22 cellular contexts compared by ENCODE assay signal in the genomic region with DNA sequence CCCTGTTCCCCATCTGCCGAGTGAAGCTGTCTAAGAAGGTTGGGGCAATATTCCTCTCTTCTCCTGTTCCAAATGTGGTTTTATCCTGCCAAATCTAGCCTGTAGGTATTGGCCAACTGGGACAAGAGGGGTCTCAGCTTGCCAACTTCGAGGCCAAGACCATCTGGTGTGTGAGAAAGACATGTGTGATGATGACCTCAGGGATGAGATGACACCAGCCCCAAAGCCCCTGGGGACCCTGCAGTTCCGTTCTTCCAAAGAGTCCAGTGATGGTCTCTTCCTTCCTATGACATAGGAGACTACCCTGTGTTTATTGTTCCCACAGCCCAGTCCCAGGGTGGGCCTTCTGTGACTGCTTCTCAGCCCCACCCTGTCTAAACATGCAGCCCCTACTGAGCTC. TPM values are rescaled to one million over a fixed set of nuclear protein-coding genes. Genes with fewer than 3 reads are reported as not detected.
"Had no signal": no experiment of that assay in that cellular context is flagged by ENCODE, and none has a peak within 500 bp of the region (broad histone marks: within the 10 kb centered on the region; RNA-seq: fewer than 3 reads in every experiment).

No MANE protein-coding gene starts in this region.

- ATAC-seq: activated CD4-positive, alpha-beta T cell treated with anti-CD3 and anti-CD28 coated beads for 36 hours; effector memory CD8-positive, alpha-beta T cell; left lung; lower lobe of right lung; natural killer cell had no signal

- H3K27me3 ChIP-seq: left lung, testis, transverse colon had no signal

- H3K36me3 ChIP-seq: left lung, lower lobe of right lung, transverse colon had no signal

- H3K4me3 ChIP-seq: left lung, lower lobe of right lung, testis, transverse colon had no signal

- DNase-seq: activated CD4-positive, alpha-beta T cell treated with anti-CD3 and anti-CD28 coated beads for 36 hours; activated CD4-positive, alpha-beta T cell treated with anti-CD3 and anti-CD28 coated beads, Interleukin-2, amount 50 U/mL, for 48 hours; activated CD4-positive, CD25-positive, alpha-beta regulatory T cell; activated CD8-positive, alpha-beta memory T cell treated with anti-CD3 and anti-CD28 coated beads for 24 hours; activated effector memory CD4-positive, alpha-beta T cell treated with Interleukin-2 at 50 U/mL for 16 hours; activated naive CD4-positive, alpha-beta T cell treated with Interleukin-2 at 50 U/mL for 16 hours; cortex of kidney; effector memory CD8-positive, alpha-beta T cell; erythroblast; foreskin melanocyte; left lung; lower lobe of right lung; mesenchymal stem cell; natural killer cell; retina; stimulated activated naive CD4-positive, alpha-beta T cell; testis; transverse colon had no signal

- H3K4me1 ChIP-seq: left lung, lower lobe of right lung, testis, transverse colon had no signal

- H3K9me3 ChIP-seq: left lung, lower lobe of right lung, testis, transverse colon had no signal

- H3K27ac ChIP-seq: left lung, lower lobe of right lung, testis, transverse colon had no signal

RNA-seq across cellular contexts. Expression of a gene that starts 34.8 kb away (rescaled TPM):
- total RNA-seq: activated CD4-positive, alpha-beta T cell treated with anti-CD3 and anti-CD28 coated beads for 36 hours; chondrocyte; mononuclear cell; natural killer cell; osteocyte; T-helper 1 cell treated with Interleukin-12 subunit alpha and Interleukin-12 subunit beta and Interleukin-4 antibody, amounts not matched to agents 30 ng/mL and 1 ng/mL, for 36 hours had no signal
